In the genomic region with DNA sequence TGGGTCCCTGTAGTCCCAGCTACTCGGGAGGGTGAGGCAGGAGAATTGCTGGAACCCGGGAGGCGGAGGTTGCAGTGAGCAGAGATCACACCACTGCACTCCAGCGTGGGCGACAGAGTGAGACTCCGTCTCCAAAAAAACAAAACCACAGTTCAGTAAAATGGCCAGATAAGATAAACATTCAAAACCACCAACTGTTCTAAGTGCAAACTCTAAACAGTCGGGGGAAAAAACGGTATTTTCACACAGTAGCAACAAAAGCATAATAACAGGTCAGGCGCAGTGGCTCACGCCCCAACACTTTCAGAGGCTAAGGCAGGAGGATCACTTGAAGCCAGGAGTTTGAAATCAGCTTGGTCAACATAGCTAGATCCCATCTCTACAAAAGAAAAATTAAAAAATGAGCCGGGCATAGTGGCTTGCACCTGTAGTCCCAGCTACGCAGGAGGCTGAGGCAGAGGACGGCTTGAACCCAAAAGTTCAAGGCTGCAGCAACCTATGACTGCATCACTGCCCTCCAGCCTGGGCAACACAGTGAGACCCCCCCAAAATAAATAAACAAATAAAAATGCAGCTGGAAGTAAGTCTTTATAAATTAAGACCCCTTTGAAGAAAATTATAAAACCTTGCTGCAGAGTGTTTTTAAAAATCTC, we compare ENCODE assay signal across 15 cellular contexts. TPM values are rescaled to one million over a fixed set of nuclear protein-coding genes. Genes with fewer than 3 reads are reported as not detected.
DNase-seq lines count a peak whose midpoint lies in the region; ATAC-seq and TF ChIP-seq lines count a peak whose summit lies in the region.
"Had no signal": no experiment of that assay in that cellular context is flagged by ENCODE, and none has a peak within 500 bp of the region (broad histone marks: within the 10 kb centered on the region; RNA-seq: fewer than 3 reads in every experiment).

No MANE protein-coding gene starts in this region.

- peaks cover 41% of the 10 kb centered on the region for H3K4me1 Mint-ChIP-seq in CD8-positive, alpha-beta T cell (ENCODE audit: low read depth)
- H3K4me1 Mint-ChIP-seq in Caco-2 (ENCODE audit: low read depth, unreplicated experiment), result no peaks in the 10 kb centered on the region
- H3K4me1 Mint-ChIP-seq: neural crest cell had no signal

- peak overlapping the region; percentile 88 for H3K27ac Mint-ChIP-seq in CD8-positive, alpha-beta T cell
- no peak overlapping the region for H3K27ac Mint-ChIP-seq in Caco-2 (ENCODE audit: unreplicated experiment)

- H3F3A ChIP-seq in PC-9 (ENCODE audit: insufficient read depth, low read depth), result peaks cover 18% of the 10 kb centered on the region; the same call in 1 of the 2 replicates

- no peaks in the 10 kb centered on the region for H3K9me2 ChIP-seq in PC-9 (ENCODE audit: insufficient read depth)

- no peak for DNase-seq in CD8-positive, alpha-beta T cell
- peak; percentile 50 for DNase-seq in GM13977 (ENCODE audit: low spot score)
- DNase-seq in activated CD4-positive, alpha-beta T cell treated with anti-CD3 and anti-CD28 coated beads, Interleukin-2, amount 50 U/mL, for 48 hours, result peak; percentile 38 to 52
- peak; percentile 60 for DNase-seq in iris pigment epithelial cell (ENCODE audit: low read depth)
- DNase-seq in PC-9, result no peak
- no peak for DNase-seq in activated CD4-positive, CD25-positive, alpha-beta regulatory T cell (lab: John Stamatoyannopoulos, UW)
- no peak for DNase-seq in Caco-2
- DNase-seq: central memory CD4-positive, alpha-beta T cell; NCI-H1694; NCI-H748 treated with DMSO at 0.1 percent for 48 hours; right cardiac atrium; Right ventricle myocardium superior had no signal

- TF ChIP-seq CTCF in CD8-positive, alpha-beta T cell (IDR thresholded peaks at IDR 0.05), result no peak
- TF ChIP-seq CTCF in GM13977 (IDR thresholded peaks at IDR 0.05; ENCODE audit: extremely low read depth, insufficient read depth, missing control alignments) (no peak), PC-9 (conservative IDR thresholded peaks at IDR 0.05) (no peak), Caco-2 (IDR thresholded peaks at IDR 0.05; ENCODE audit: insufficient read depth in 1 of 2, low read depth in 1 of 2, low read length in 1 of 2, severe bottlenecking in 1 of 2, unreplicated experiment in 1 of 2) (no peak)

- H3K36me3 ChIP-seq in CD8-positive, alpha-beta T cell (ENCODE audit: insufficient read depth, low read length), result peaks cover 23% of the 10 kb centered on the region
- H3K36me3 ChIP-seq in PC-9 (ENCODE audit: low read depth) (peaks cover 18% of the 10 kb centered on the region), Caco-2 (ENCODE audit: control insufficient read depth, insufficient read depth, low read length) (no peaks in the 10 kb centered on the region)

- POLR2A ChIA-PET in CD8-positive, alpha-beta T cell (lab: Charles Lee), result interaction anchor here (4.3 kb wide), 1 partner anchor 9 kb away, joined by 26 read pairs; a partner anchor contains a TSS
- POLR2A ChIA-PET in PC-9 (lab: Charles Lee; ENCODE audit: unreplicated experiment) (no interaction called here), Caco-2 (lab: Charles Lee) (no interaction called here)

- no peak overlapping the region for H3K4me2 ChIP-seq in PC-9

- H3K9me3 ChIP-seq in CD8-positive, alpha-beta T cell (ENCODE audit: low read length), result no peaks in the 10 kb centered on the region
- H3K9me3 ChIP-seq in PC-9 (ENCODE audit: insufficient read depth, low read depth) (no peaks in the 10 kb centered on the region), Caco-2 (no peaks in the 10 kb centered on the region)
- H3K9me3 ChIP-seq: thoracic aorta had no signal

- no peaks in the 10 kb centered on the region for H4K20me1 ChIP-seq in PC-9 (ENCODE audit: insufficient read depth)

- intact Hi-C loops in CD8-positive, alpha-beta T cell (cut with DNase I, micrococcal nuclease), result loop anchor here in 1 of 2 experiments (10.0 kb wide), 1 partner anchor 432 kb away; a partner anchor contains a TSS
- intact Hi-C loops in PC-9 (cut with micrococcal nuclease; ENCODE audit: unreplicated experiment), result no loop called here
- intact Hi-C loops in Caco-2 (cut with micrococcal nuclease; ENCODE audit: unreplicated experiment), result no loop called here

- H3K9me3 Mint-ChIP-seq in CD8-positive, alpha-beta T cell, result no peaks in the 10 kb centered on the region
- no peaks in the 10 kb centered on the region for H3K9me3 Mint-ChIP-seq in Caco-2 (ENCODE audit: unreplicated experiment)
- H3K9me3 Mint-ChIP-seq: neural crest cell had no signal

- H3K79me2 ChIP-seq in PC-9 (ENCODE audit: low read depth), result no peaks in the 10 kb centered on the region

- ATAC-seq in CD8-positive, alpha-beta T cell, result no peak
- ATAC-seq: right cardiac atrium had no signal

- no peak overlapping the region for H3K4me3 ChIP-seq in CD8-positive, alpha-beta T cell (ENCODE audit: low read depth, low read length)
- H3K4me3 ChIP-seq in PC-9 (no peak overlapping the region), Caco-2 (ENCODE audit: low read depth, low read length) (no peak overlapping the region)
- H3K4me3 ChIP-seq: thoracic aorta had no signal

- H2AFZ ChIP-seq in PC-9, result no peak overlapping the region

- no TSS peak for BruUV-seq in PC-9 (replicated peaks; lab: Mats Ljungman, UMichigan)
- no TSS peak for BruUV-seq in Caco-2 (replicated peaks; lab: Mats Ljungman, UMichigan)

- CTCF ChIA-PET in CD8-positive, alpha-beta T cell (lab: Charles Lee), result interaction anchor here (1.0 kb wide), 1 partner anchor 24 kb away, joined by 3 read pairs; no protein-coding TSS in a partner anchor
- CTCF ChIA-PET in PC-9 (lab: Charles Lee), result no interaction called here
- CTCF ChIA-PET in Caco-2 (lab: Charles Lee), result no interaction called here

- H3K36me3 Mint-ChIP-seq in CD8-positive, alpha-beta T cell, result peaks cover 39% of the 10 kb centered on the region
- peaks cover 30% of the 10 kb centered on the region for H3K36me3 Mint-ChIP-seq in Caco-2 (ENCODE audit: insufficient read depth, unreplicated experiment)

- peaks cover 31% of the 10 kb centered on the region for H3K4me1 ChIP-seq in CD8-positive, alpha-beta T cell (ENCODE audit: insufficient read depth, low read length)
- H3K4me1 ChIP-seq in PC-9 (replicated peaks; ENCODE audit: insufficient read depth) (peaks cover 16% of the 10 kb centered on the region), Caco-2 (no peaks in the 10 kb centered on the region)

- no peak overlapping the region for H3K27ac ChIP-seq in CD8-positive, alpha-beta T cell (ENCODE audit: low read depth, low read length)
- no peak overlapping the region for H3K27ac ChIP-seq in PC-9
- H3K27ac ChIP-seq: epithelial cell of prostate, thoracic aorta had no signal

- H3K27me3 Mint-ChIP-seq in CD8-positive, alpha-beta T cell (ENCODE audit: low read depth), result no peaks in the 10 kb centered on the region
- H3K27me3 Mint-ChIP-seq in Caco-2 (ENCODE audit: insufficient read depth, unreplicated experiment), result no peaks in the 10 kb centered on the region

- no peaks in the 10 kb centered on the region for H3K27me3 ChIP-seq in CD8-positive, alpha-beta T cell (ENCODE audit: insufficient read depth, low read length)
- H3K27me3 ChIP-seq in PC-9 (ENCODE audit: insufficient read depth, low read depth) (no peaks in the 10 kb centered on the region), Caco-2 (replicated peaks; ENCODE audit: control insufficient read depth, insufficient read depth, low read length) (no peaks in the 10 kb centered on the region)

- peak overlapping the region; percentile 42 for H3K4me3 Mint-ChIP-seq in CD8-positive, alpha-beta T cell
- no peak overlapping the region for H3K4me3 Mint-ChIP-seq in Caco-2 (ENCODE audit: unreplicated experiment)
- H3K4me3 Mint-ChIP-seq: neural crest cell had no signal

- in situ Hi-C loops in GM13977 (cut with MboI; ENCODE audit: low pct_unique_long_range_greater_than_20kb, low sequenced_read_pairs, unreplicated experiment), result no loop called here

RNA-seq across cellular contexts. Expression of a gene that starts 10.8 kb away (rescaled TPM):
- under 1 TPM; 0.38 to 0.58 TPM for total RNA-seq in CD8-positive, alpha-beta T cell
- total RNA-seq in PC-9 (2021) (25.1 and 26.8 TPM in 2 replicates), Caco-2 (2022) (9.1 and 9.5 TPM in 2 replicates)

RNA-seq across cellular contexts. Expression of a gene that starts 17.0 kb away (rescaled TPM):
- total RNA-seq in CD8-positive, alpha-beta T cell, result 10 to 100 TPM; 15.3 to 18.7 TPM
- total RNA-seq in PC-9 (2021) (15.0 and 18.3 TPM in 2 replicates), Caco-2 (2022) (0.66 and 1.4 TPM in 2 replicates)

RNA-seq across cellular contexts. Expression of a gene that starts 44.3 kb away (rescaled TPM):
- total RNA-seq in CD8-positive, alpha-beta T cell, result 10 to 100 TPM; 39.4 to 41.6 TPM
- total RNA-seq in PC-9 (2021), result 89.6 and 89.9 TPM in 2 replicates
- total RNA-seq in Caco-2 (2022), result 35.1 and 36.8 TPM in 2 replicates

RNA-seq across cellular contexts. Expression of a gene that starts 44.6 kb away (rescaled TPM):
- total RNA-seq in CD8-positive, alpha-beta T cell, result 1 to 10 TPM; 5.5 to 5.8 TPM
- total RNA-seq in PC-9 (2021) (147 and 168 TPM in 2 replicates), Caco-2 (2022) (58.2 and 61.9 TPM in 2 replicates)

Comparison
In these comparisons a context has a peak if more than half of its experiments do, and no peak if none do; other contexts are left out.
1. DNase-seq: peak in GM13977 (single experiment), activated CD4-positive, alpha-beta T cell treated with anti-CD3 and anti-CD28 coated beads, Interleukin-2, amount 50 U/mL, for 48 hours (2 of 2) and iris pigment epithelial cell (single experiment); none in CD8-positive, alpha-beta T cell (0 of 7), PC-9 (0 of 2), activated CD4-positive, CD25-positive, alpha-beta regulatory T cell (0 of 4) and Caco-2 (0 of 2).